ENCODE assay signal across 21 cellular contexts in genomic region chr7:71135663-71136062, GRCh38. TPM values are rescaled to one million over a fixed set of nuclear protein-coding genes. Genes with fewer than 3 reads are reported as not detected.
DNase-seq lines count a peak whose midpoint lies in the region.
"Had no signal": no experiment of that assay in that cellular context is flagged by ENCODE, and none has a peak within 500 bp of the region (broad histone marks: within the 10 kb centered on the region; RNA-seq: fewer than 3 reads in every experiment).

No MANE protein-coding gene starts in this region.

- CTCF ChIA-PET in activated CD4-positive, alpha-beta memory T cell treated with anti-CD3 and anti-CD28 coated beads, Interleukin-2, amount 10 ng/mL, durations not matched to agents 7 days and 5 days (lab: Charles Lee): no interaction called here

- no peak overlapping the region for H3K27ac Mint-ChIP-seq in activated CD4-positive, alpha-beta memory T cell treated with anti-CD3 and anti-CD28 coated beads, Interleukin-2, amount 10 ng/mL, durations not matched to agents 7 days and 5 days
- H3K27ac Mint-ChIP-seq: CD4-positive, CD25-positive, alpha-beta regulatory T cell had no signal

- peaks cover 3% of the 10 kb centered on the region for H3K4me1 ChIP-seq in rectal smooth muscle tissue (ENCODE audit: control insufficient read depth, insufficient read depth, low read length)

- no peaks in the 10 kb centered on the region for H3K36me3 ChIP-seq in rectal smooth muscle tissue (ENCODE audit: control insufficient read depth, insufficient read depth, low read length)

- H3K27ac ChIP-seq in rectal smooth muscle tissue (ENCODE audit: low read depth, low read length): peak overlapping the region; percentile 14
- H3K27ac ChIP-seq: GM23248, KMS-11 had no signal

- H3K27me3 Mint-ChIP-seq in activated CD4-positive, alpha-beta memory T cell treated with anti-CD3 and anti-CD28 coated beads, Interleukin-2, amount 10 ng/mL, durations not matched to agents 7 days and 5 days: peaks cover 11% of the 10 kb centered on the region

- peak; percentile 60 for DNase-seq in G401 (ENCODE audit: low spot score)
- DNase-seq in NCI-H2171 (lab: John Stamatoyannopoulos, UW): peak; percentile 88
- peak; percentile 26 for DNase-seq in cerebellum (ENCODE audit: low spot score)
- DNase-seq in stimulated activated CD4-positive, alpha-beta T cell treated with anti-CD3 and anti-CD28 coated beads, Interleukin-2, amount 100 ng/mL, for 48 hours: no peak
- no peak for DNase-seq in activated T-cell treated with anti-CD3 and anti-CD28 coated beads for 4 hours
- DNase-seq in activated CD4-positive, alpha-beta memory T cell treated with anti-CD3 and anti-CD28 coated beads, Interleukin-2, amount 10 ng/mL, durations not matched to agents 7 days and 5 days: no peak
- DNase-seq in activated CD4-positive, alpha-beta T cell treated with anti-CD3 and anti-CD28 coated beads for 48 hours: no peak
- DNase-seq: CD4-positive, CD25-positive, alpha-beta regulatory T cell; DND-41; GM23248; HCEC 1CT; IMR-90; NCI-H1105; NCI-H146; NCI-H2029 treated with DMSO at 0.1 percent for 48 hours; NCI-H446; NCI-H526; SHP77 had no signal

- peaks cover 2% of the 10 kb centered on the region for H3K4me1 Mint-ChIP-seq in activated CD4-positive, alpha-beta memory T cell treated with anti-CD3 and anti-CD28 coated beads, Interleukin-2, amount 10 ng/mL, durations not matched to agents 7 days and 5 days
- H3K4me1 Mint-ChIP-seq: CD4-positive, CD25-positive, alpha-beta regulatory T cell had no signal

- peaks cover 16% of the 10 kb centered on the region for H3K9me3 Mint-ChIP-seq in activated CD4-positive, alpha-beta memory T cell treated with anti-CD3 and anti-CD28 coated beads, Interleukin-2, amount 10 ng/mL, durations not matched to agents 7 days and 5 days

- H3K36me3 Mint-ChIP-seq in activated CD4-positive, alpha-beta memory T cell treated with anti-CD3 and anti-CD28 coated beads, Interleukin-2, amount 10 ng/mL, durations not matched to agents 7 days and 5 days (ENCODE audit: low read depth): no peaks in the 10 kb centered on the region
- H3K36me3 Mint-ChIP-seq: CD4-positive, CD25-positive, alpha-beta regulatory T cell had no signal

- in situ Hi-C loops in G401 (cut with HindIII; ENCODE audit: low sequenced_read_pairs): no loop called here

- H3K4me3 ChIP-seq in rectal smooth muscle tissue (ENCODE audit: low read length): no peak overlapping the region
- H3K4me3 ChIP-seq: GM23248 had no signal

- H3K9ac ChIP-seq in rectal smooth muscle tissue (ENCODE audit: low read length): no peak overlapping the region
- H3K9ac ChIP-seq: GM23248, KMS-11 had no signal

- H3K4me3 Mint-ChIP-seq in activated CD4-positive, alpha-beta memory T cell treated with anti-CD3 and anti-CD28 coated beads, Interleukin-2, amount 10 ng/mL, durations not matched to agents 7 days and 5 days: no peak overlapping the region
- H3K4me3 Mint-ChIP-seq: CD4-positive, CD25-positive, alpha-beta regulatory T cell had no signal

- H3K27me3 ChIP-seq in rectal smooth muscle tissue (ENCODE audit: control insufficient read depth, insufficient read depth, low read length): no peaks in the 10 kb centered on the region

- POLR2A ChIA-PET in activated CD4-positive, alpha-beta memory T cell treated with anti-CD3 and anti-CD28 coated beads, Interleukin-2, amount 10 ng/mL, durations not matched to agents 7 days and 5 days (lab: Charles Lee): no interaction called here

RNA-seq across cellular contexts. Expression of gene GALNT17, which starts 3.7 kb away (rescaled TPM):
- not detected in 2 replicates for total RNA-seq in G401 (2014; rRNA removed; shearing (Covaris generic))
- 41.3 TPM for total RNA-seq in cerebellum
- not detected for total RNA-seq in activated CD4-positive, alpha-beta memory T cell treated with anti-CD3 and anti-CD28 coated beads, Interleukin-2, amount 10 ng/mL, durations not matched to agents 7 days and 5 days
- total RNA-seq: CD4-positive, CD25-positive, alpha-beta regulatory T cell; GM23248; IMR-90; OCI-LY7 had no signal

Comparison
In these comparisons a context has a peak if more than half of its experiments do, and no peak if none do; other contexts are left out.
1. DNase-seq: peak in G401 (single experiment), NCI-H2171 (single experiment) and cerebellum (single experiment); none in stimulated activated CD4-positive, alpha-beta T cell treated with anti-CD3 and anti-CD28 coated beads, Interleukin-2, amount 100 ng/mL, for 48 hours (0 of 2), activated T-cell treated with anti-CD3 and anti-CD28 coated beads for 4 hours (single experiment), activated CD4-positive, alpha-beta memory T cell treated with anti-CD3 and anti-CD28 coated beads, Interleukin-2, amount 10 ng/mL, durations not matched to agents 7 days and 5 days (single experiment) and activated CD4-positive, alpha-beta T cell treated with anti-CD3 and anti-CD28 coated beads for 48 hours (single experiment).
2. RNA of gene GALNT17, which starts 3.7 kb away (total RNA-seq): 41.3 TPM in cerebellum (single experiment); not detected in G401 and not detected in activated CD4-positive, alpha-beta memory T cell treated with anti-CD3 and anti-CD28 coated beads, Interleukin-2, amount 10 ng/mL, durations not matched to agents 7 days and 5 days; every median in the first group is over 10 times any median in the second.